In genomic region chr1:36386262-36387140, GRCh38 we compare ENCODE assay signal across 8 cellular contexts. TPM values are rescaled to one million over a fixed set of nuclear protein-coding genes. Genes with fewer than 3 reads are reported as not detected.
DNase-seq lines count a peak whose midpoint lies in the region; ATAC-seq and TF ChIP-seq lines count a peak whose summit lies in the region.

No MANE protein-coding gene starts in this region.

- no peaks in the 10 kb centered on the region for H3K27me3 ChIP-seq in colonic mucosa

- intact Hi-C loops in colonic mucosa (cut with DNase I): no loop called here

- no peaks in the 10 kb centered on the region for H3K9me3 ChIP-seq in colonic mucosa

- TF ChIP-seq CTCF in colonic mucosa (IDR thresholded peaks at IDR 0.05): no peak

- H3K36me3 ChIP-seq in colonic mucosa: no peaks in the 10 kb centered on the region

- ATAC-seq in GM18907 (IDR thresholded peaks at IDR 0.05; ENCODE audit: unreplicated experiment): peak; percentile 45
- ATAC-seq in HG03342 (IDR thresholded peaks at IDR 0.05; ENCODE audit: unreplicated experiment): peak; percentile 41

- peaks cover 4% of the 10 kb centered on the region for H3K4me1 ChIP-seq in colonic mucosa

- H3K9ac ChIP-seq in colonic mucosa (ENCODE audit: low read depth in 2 of 2, low read length in 2 of 2): peak overlapping the region; percentile 69 to 73

- H3K27ac ChIP-seq in colonic mucosa: peak overlapping the region; percentile 97

- H3K4me3 ChIP-seq in colonic mucosa: peak overlapping the region; percentile 96

- in situ Hi-C loops in ACHN (cut with HindIII; ENCODE audit: low pct_ligation_motif_present, low pct_unique_long_range_greater_than_20kb, low sequenced_read_pairs): no loop called here

- DNase-seq in ACHN (peak; percentile 99), NCI-H446 treated with DMSO at 0.1 percent for 48 hours (lab: John Stamatoyannopoulos, UW) (peak; percentile 97), colonic mucosa (peak; percentile 95), left kidney (ENCODE audit: low read depth, low spot score) (peak; percentile 82)
- DNase-seq in activated CD4-positive, alpha-beta T cell treated with anti-CD3 and anti-CD28 coated beads for 4 hours: peak; percentile 92 to 93
- peak; percentile 86 to 92 for DNase-seq in stimulated activated CD4-positive, alpha-beta T cell treated with anti-CD3 and anti-CD28 coated beads, Interleukin-2, amount 100 ng/mL, for 24 hours

RNA-seq across cellular contexts. Expression of gene STK40, which starts 0.8 kb away (rescaled TPM):
- total RNA-seq in colonic mucosa: 10 to 100 TPM; 56.6 to 69.7 TPM

RNA-seq across cellular contexts. Expression of gene LSM10, which starts 11.2 kb away (rescaled TPM):
- 10 to 100 TPM; 22.4 to 30.3 TPM for total RNA-seq in colonic mucosa

Comparison
In these comparisons a context has a peak if more than half of its experiments do, and no peak if none do; other contexts are left out.
1. Peak in every context shown above with its lines: DNase-seq, ATAC-seq, H3K4me3 ChIP-seq and H3K27ac ChIP-seq.